Comparison of ENCODE assay signal across 8 cellular contexts in the genomic region with DNA sequence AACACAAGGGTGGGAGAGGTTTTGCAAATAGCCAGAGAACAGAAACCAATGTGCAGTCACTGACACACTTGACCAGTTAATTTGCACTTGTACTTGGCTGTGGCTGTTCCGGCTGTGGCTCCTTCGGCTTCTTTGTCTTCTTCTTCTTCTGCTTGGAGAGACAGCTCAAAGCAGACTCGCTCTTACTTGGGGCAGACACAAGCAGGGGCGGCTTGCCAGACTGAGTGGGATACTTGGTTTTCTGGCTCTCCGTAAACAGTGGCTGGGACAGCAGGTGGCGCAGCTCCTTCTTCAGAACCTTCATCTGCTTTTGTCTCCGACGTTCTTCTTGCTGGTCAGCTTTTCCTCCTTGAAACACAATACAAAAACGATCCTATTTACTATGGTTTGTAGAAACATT. TPM values are rescaled to one million over a fixed set of nuclear protein-coding genes. Genes with fewer than 3 reads are reported as not detected.
DNase-seq lines count a peak whose midpoint lies in the region; ATAC-seq and TF ChIP-seq lines count a peak whose summit lies in the region.

No MANE protein-coding gene starts in this region.

- peaks cover 19 to 36% of the 10 kb centered on the region in 2 donors for H3K36me3 ChIP-seq in aorta (ENCODE audit: control insufficient read depth in 1 of 2, insufficient read depth in 2 of 2, low read length in 1 of 2)

- no peaks in the 10 kb centered on the region for H3K9me3 Mint-ChIP-seq in chondrocyte (ENCODE audit: low read depth)

- H3K27ac Mint-ChIP-seq in chondrocyte (ENCODE audit: unreplicated experiment), result no peak overlapping the region

- TF ChIP-seq CTCF in AG09319 (IDR thresholded peaks at IDR 0.05; ENCODE audit: low read depth, low read length) (peak; percentile 48), chondrocyte (IDR thresholded peaks at IDR 0.05) (peak; percentile 76)

- H3K36me3 Mint-ChIP-seq in chondrocyte (ENCODE audit: low read depth), result peaks cover 44% of the 10 kb centered on the region

- no peaks in the 10 kb centered on the region for H3K4me1 ChIP-seq in aorta (ENCODE audit: control insufficient read depth in 1 of 2, insufficient read depth in 2 of 2, low read length in 2 of 2)

- no peaks in the 10 kb centered on the region for H3K4me1 Mint-ChIP-seq in chondrocyte (ENCODE audit: low read depth)

- no peak overlapping the region for H3K4me3 Mint-ChIP-seq in chondrocyte (ENCODE audit: unreplicated experiment)

- ATAC-seq in aorta (ENCODE audit: low FRiP score), result no peak
- ATAC-seq in HG03469 (IDR thresholded peaks at IDR 0.05; ENCODE audit: unreplicated experiment), result no peak

- no peaks in the 10 kb centered on the region for H3K27me3 ChIP-seq in aorta (ENCODE audit: control insufficient read depth in 1 of 2, insufficient read depth in 2 of 2, low read length in 1 of 2)

- no peak overlapping the region for H3K27ac ChIP-seq in aorta (ENCODE audit: low read depth in 1 of 2, low read length in 2 of 2)

- WGBS in aorta, 2 donors, result 54% methylated on average over 9 of the region's 9 CpGs

- no peak overlapping the region for H3K4me3 ChIP-seq in aorta (ENCODE audit: low read length in 2 of 2)

- no peaks in the 10 kb centered on the region for H3K9me3 ChIP-seq in aorta (ENCODE audit: control insufficient read depth, low read length)

- no peaks in the 10 kb centered on the region for H3K27me3 Mint-ChIP-seq in chondrocyte (ENCODE audit: low read depth)

- DNase-seq in AG09319 (ENCODE audit: extremely low read depth, low read depth) (no peak), Kasumi-1 (lab: John Stamatoyannopoulos, UW) (peak; percentile 33 to 35), chondrocyte (ENCODE audit: low spot score) (no peak), medulla oblongata (ENCODE audit: extremely low spot score) (peak; percentile 86), LoVo (ENCODE audit: low spot score) (no peak), aorta (no peak), NCI-H510A treated with DMSO at 0.1 percent for 48 hours (lab: John Stamatoyannopoulos, UW) (no peak)

- intact Hi-C loops in aorta (cut with DNase I), result no loop called here

RNA-seq across cellular contexts. Expression of a gene that starts 25.0 kb away (rescaled TPM):
- total RNA-seq in chondrocyte (0.99 to 2.1 TPM (median 1.9 TPM) in 3 replicates), aorta (under 1 TPM; 0.42 to 0.60 TPM)
- polyA plus RNA-seq in aorta, result not detected

RNA-seq across cellular contexts. Expression of a gene that starts 29.9 kb away (rescaled TPM):
- total RNA-seq in chondrocyte, result 136 to 151 TPM (median 149 TPM) in 3 replicates
- 100 to 1,000 TPM; 190 to 198 TPM for total RNA-seq in aorta
- polyA plus RNA-seq in aorta, result 100 to 1,000 TPM in 1 of 2 donors, 10 to 100 TPM in 1; 43.7 to 158 TPM

RNA-seq across cellular contexts. Expression of a gene that starts 30.0 kb away (rescaled TPM):
- total RNA-seq in chondrocyte, result 33.0 to 35.0 TPM (median 33.6 TPM) in 3 replicates
- 10 to 100 TPM; 13.7 to 16.8 TPM for total RNA-seq in aorta
- 10 to 100 TPM; 20.8 to 21.8 TPM for polyA plus RNA-seq in aorta

RNA-seq across cellular contexts. Expression of a gene that starts 54.0 kb away (rescaled TPM):
- not detected in 3 replicates for total RNA-seq in chondrocyte
- total RNA-seq in aorta, result under 1 TPM in 1 of 2 donors, not detected in 1; 0.60 TPM
- polyA plus RNA-seq in aorta, result not detected

RNA-seq across cellular contexts. Expression of a gene that starts 59.4 kb away (rescaled TPM):
- total RNA-seq in chondrocyte, result 1.5 to 3.3 TPM (median 1.5 TPM) in 3 replicates
- total RNA-seq in aorta, result 100 to 1,000 TPM; 106 to 222 TPM
- 100 to 1,000 TPM in 1 of 2 donors, 10 to 100 TPM in 1; 42.4 to 107 TPM for polyA plus RNA-seq in aorta

Comparison
In these comparisons a context has a peak if more than half of its experiments do, and no peak if none do; other contexts are left out.
1. DNase-seq: peak in Kasumi-1 (2 of 2) and medulla oblongata (single experiment); none in AG09319 (single experiment), chondrocyte (single experiment), LoVo (single experiment), aorta (0 of 2) and NCI-H510A treated with DMSO at 0.1 percent for 48 hours (single experiment).